Comparison of ENCODE assay signal across 30 cellular contexts in genomic region chr10:112972606-112973005, GRCh38.
"Had no signal": no experiment of that assay in that cellular context is flagged by ENCODE, and none has a peak within 500 bp of the region (broad histone marks: within the 10 kb centered on the region; RNA-seq: fewer than 3 reads in every experiment).

No MANE protein-coding gene starts in this region.

- H3K27me3 Mint-ChIP-seq: progenitor cell of endocrine pancreas had no signal

- H3K9me3 Mint-ChIP-seq: natural killer cell; nephron; neural progenitor cell; stimulated activated effector memory CD8-positive, alpha-beta T cell treated with anti-CD3 and anti-CD28 coated beads, Interleukin-12 subunit alpha, Interleukin-12 subunit beta, amount 100 ng/mL, for 72 hours; stimulated activated naive CD8-positive, alpha-beta T cell treated with anti-CD3 and anti-CD28 coated beads, Interleukin-15, Interleukin-2, amounts not matched to agents 100 ng/mL and 50 ng/mL, for 24 hours had no signal

- H3K4me2 ChIP-seq: neural progenitor cell had no signal

- H3K4me1 ChIP-seq: right lobe of liver, testis, upper lobe of left lung had no signal

- H3K27me3 ChIP-seq: neural progenitor cell, ovary, right lobe of liver, sigmoid colon, stomach, suprapubic skin, testis, tibial artery, transverse colon, upper lobe of left lung, vagina had no signal

- H3K9ac ChIP-seq: neural progenitor cell, parathyroid adenoma had no signal

- H3K36me3 Mint-ChIP-seq: natural killer cell; stimulated activated effector memory CD8-positive, alpha-beta T cell treated with anti-CD3 and anti-CD28 coated beads, Interleukin-12 subunit alpha, Interleukin-12 subunit beta, amount 100 ng/mL, for 72 hours; stimulated activated naive B cell treated with anti-CD40 and anti-IgM and Interleukin-4, amounts not matched to agents 10 μg/mL and 1 μg/mL and 100 μg/mL, for 72 hours had no signal

- H3K27ac ChIP-seq: neural progenitor cell, ovary, parathyroid adenoma, psoas muscle, right lobe of liver, stomach, suprapubic skin, testis, tibial artery, transverse colon, upper lobe of left lung, vagina had no signal

- H2AFZ ChIP-seq: neural progenitor cell, parathyroid adenoma had no signal

- DNase-seq: naive thymus-derived CD4-positive, alpha-beta T cell; natural killer cell; occipital lobe; ovary; posterior cingulate gyrus; psoas muscle; right cardiac atrium; right lobe of liver; small intestine; stimulated activated CD4-positive, alpha-beta T cell treated with anti-CD3 and anti-CD28 coated beads, Interleukin-15, amount 100 ng/mL, for 24 hours; stimulated activated CD4-positive, alpha-beta T cell treated with anti-CD3 and anti-CD28 coated beads, Interleukin-2, amount 100 ng/mL, for 24 hours; stimulated activated CD4-positive, alpha-beta T cell treated with anti-CD3 and anti-CD28 coated beads, Interleukin-2, amount 100 ng/mL, for 48 hours; stimulated activated CD4-positive, alpha-beta T cell treated with anti-CD3 and anti-CD28 coated beads, Interleukin-4, amount 100 ng/mL, for 24 hours; stimulated activated naive B cell treated with anti-CD40 and anti-IgM and Interleukin-4, amounts not matched to agents 10 μg/mL and 1 μg/mL and 100 μg/mL, for 72 hours; stimulated activated naive CD4-positive, alpha-beta T cell treated with Interleukin-2 at 50 U/mL for 16 hours; stomach; substantia nigra; testis; tibial artery; transverse colon; upper lobe of left lung had no signal

- H3K4me3 ChIP-seq: neural progenitor cell, ovary, psoas muscle, right lobe of liver, sigmoid colon, stomach, suprapubic skin, testis, tibial artery, transverse colon, upper lobe of left lung, vagina had no signal

- H3K27ac Mint-ChIP-seq: naive thymus-derived CD4-positive, alpha-beta T cell; natural killer cell; nephron; neural progenitor cell; progenitor cell of endocrine pancreas; stimulated activated effector memory CD8-positive, alpha-beta T cell treated with anti-CD3 and anti-CD28 coated beads, Interleukin-12 subunit alpha, Interleukin-12 subunit beta, amount 100 ng/mL, for 72 hours; stimulated activated naive B cell treated with anti-CD40 and anti-IgM and Interleukin-4, amounts not matched to agents 10 μg/mL and 1 μg/mL and 100 μg/mL, for 72 hours; stimulated activated naive CD8-positive, alpha-beta T cell treated with anti-CD3 and anti-CD28 coated beads, Interleukin-15, Interleukin-2, amounts not matched to agents 100 ng/mL and 50 ng/mL, for 24 hours had no signal

- H3K36me3 ChIP-seq: neural progenitor cell, ovary had no signal

- H3K9me3 ChIP-seq: ovary, psoas muscle, right lobe of liver, sigmoid colon, stomach, suprapubic skin, testis, tibial artery, transverse colon, upper lobe of left lung, vagina had no signal

- H3K4me1 Mint-ChIP-seq: naive thymus-derived CD4-positive, alpha-beta T cell; natural killer cell; stimulated activated naive B cell treated with anti-CD40 and anti-IgM and Interleukin-4, amounts not matched to agents 10 μg/mL and 1 μg/mL and 100 μg/mL, for 72 hours had no signal

- H3K4me3 Mint-ChIP-seq: naive thymus-derived CD4-positive, alpha-beta T cell; natural killer cell; nephron; neural progenitor cell; stimulated activated effector memory CD8-positive, alpha-beta T cell treated with anti-CD3 and anti-CD28 coated beads, Interleukin-12 subunit alpha, Interleukin-12 subunit beta, amount 100 ng/mL, for 72 hours; stimulated activated naive B cell treated with anti-CD40 and anti-IgM and Interleukin-4, amounts not matched to agents 10 μg/mL and 1 μg/mL and 100 μg/mL, for 72 hours; stimulated activated naive CD8-positive, alpha-beta T cell treated with anti-CD3 and anti-CD28 coated beads, Interleukin-15, Interleukin-2, amounts not matched to agents 100 ng/mL and 50 ng/mL, for 24 hours had no signal

- ATAC-seq: naive thymus-derived CD4-positive, alpha-beta T cell; natural killer cell; right cardiac atrium; right lobe of liver; stimulated activated effector memory CD8-positive, alpha-beta T cell treated with anti-CD3 and anti-CD28 coated beads, Interleukin-12 subunit alpha, Interleukin-12 subunit beta, amount 100 ng/mL, for 72 hours; stimulated activated naive B cell treated with anti-CD40 and anti-IgM and Interleukin-4, amounts not matched to agents 10 μg/mL and 1 μg/mL and 100 μg/mL, for 72 hours had no signal
